ENCODE assay signal across 24 cellular contexts in the genomic region with DNA sequence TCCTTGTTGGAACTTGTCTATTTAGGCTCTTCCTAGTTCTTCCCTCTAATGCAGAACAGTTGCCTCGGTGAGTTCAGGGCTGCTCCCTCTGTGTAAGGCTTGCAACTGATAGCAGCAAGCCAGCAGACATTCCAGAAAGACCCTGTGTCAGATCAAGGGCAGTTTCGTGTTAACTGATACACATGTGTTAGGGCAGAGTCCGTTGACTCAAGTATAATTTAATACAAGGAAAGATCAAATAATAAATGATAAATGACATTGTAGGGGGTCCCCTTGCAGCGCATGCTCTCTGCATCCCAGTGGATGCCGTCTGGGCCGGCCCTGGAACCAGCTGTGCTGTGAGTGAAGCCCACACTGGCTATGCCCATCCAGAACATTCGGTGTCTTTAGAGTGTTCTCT.
"Had no signal": no experiment of that assay in that cellular context is flagged by ENCODE, and none has a peak within 500 bp of the region (broad histone marks: within the 10 kb centered on the region; RNA-seq: fewer than 3 reads in every experiment).

No MANE protein-coding gene starts in this region.

- H3K27ac ChIP-seq: cardiac muscle cell, left ventricle myocardium inferior, neutrophil, ovary, psoas muscle, thyroid gland, upper lobe of right lung had no signal

- H3K36me3 Mint-ChIP-seq: activated CD4-positive, alpha-beta memory T cell treated with anti-CD3 and anti-CD28 coated beads for 36 hours; activated naive CD8-positive, alpha-beta T cell treated with anti-CD3 and anti-CD28 coated beads, Interleukin-2, amount 10 ng/mL, durations not matched to agents 7 days and 5 days; mesothelial cell of epicardium; natural killer cell treated with Interleukin-12 subunit alpha and Interleukin-12 subunit beta and Interleukin-15 and Interleukin-18, amount 100 ng/mL, for 72 hours had no signal

- H3K27me3 ChIP-seq: ovary, thyroid gland, upper lobe of right lung had no signal

- H3K4me3 Mint-ChIP-seq: activated CD4-positive, alpha-beta memory T cell treated with anti-CD3 and anti-CD28 coated beads for 36 hours; activated naive CD4-positive, alpha-beta T cell treated with anti-CD3 and anti-CD28 coated beads for 36 hours; activated naive CD8-positive, alpha-beta T cell treated with anti-CD3 and anti-CD28 coated beads, Interleukin-2, amount 10 ng/mL, durations not matched to agents 7 days and 5 days; mesothelial cell of epicardium; natural killer cell treated with Interleukin-12 subunit alpha and Interleukin-12 subunit beta and Interleukin-15 and Interleukin-18, amount 100 ng/mL, for 72 hours; stimulated activated naive CD8-positive, alpha-beta T cell treated with anti-CD3 and anti-CD28 coated beads, Interleukin-15, Interleukin-2, amounts not matched to agents 100 ng/mL and 50 ng/mL, for 24 hours had no signal

- H3K4me3 ChIP-seq: cardiac muscle cell, left ventricle myocardium inferior, ovary, psoas muscle, thyroid gland, upper lobe of right lung had no signal

- DNase-seq: activated CD4-positive, alpha-beta memory T cell treated with anti-CD3 and anti-CD28 coated beads for 36 hours; activated CD4-positive, alpha-beta T cell treated with anti-CD3 and anti-CD28 coated beads for 48 hours; activated naive CD4-positive, alpha-beta T cell treated with anti-CD3 and anti-CD28 coated beads for 36 hours; activated naive CD8-positive, alpha-beta T cell treated with anti-CD3 and anti-CD28 coated beads, Interleukin-2, amount 10 ng/mL, durations not matched to agents 7 days and 5 days; activated T-cell treated with anti-CD3 and anti-CD28 coated beads, Interleukin-2, amount 50 U/mL, for 48 hours; amniotic stem cell; effector CD4-positive, alpha-beta T cell; erythroblast; foreskin fibroblast; kidney glomerular epithelial cell; left ventricle myocardium inferior; ovary; psoas muscle; right cardiac atrium; stimulated activated CD4-positive, alpha-beta T cell treated with anti-CD3 and anti-CD28 coated beads, Interleukin-12 subunit alpha, Interleukin-12 subunit beta, amount 100 ng/mL, for 4 hours; stimulated activated CD4-positive, alpha-beta T cell treated with anti-CD3 and anti-CD28 coated beads, Interleukin-4, amount 100 ng/mL, for 4 hours; T-helper 1 cell; thyroid gland; upper lobe of right lung had no signal

- H3K36me3 ChIP-seq: cardiac muscle cell, left ventricle myocardium inferior, neutrophil, ovary, thyroid gland, upper lobe of right lung had no signal

- H3K9me3 ChIP-seq: left ventricle myocardium inferior, neutrophil, ovary, psoas muscle, thyroid gland, upper lobe of right lung had no signal

- H3K4me1 Mint-ChIP-seq: activated naive CD8-positive, alpha-beta T cell treated with anti-CD3 and anti-CD28 coated beads, Interleukin-2, amount 10 ng/mL, durations not matched to agents 7 days and 5 days had no signal

- ATAC-seq: natural killer cell treated with Interleukin-12 subunit alpha and Interleukin-12 subunit beta and Interleukin-15 and Interleukin-18, amount 100 ng/mL, for 72 hours; psoas muscle; right cardiac atrium; upper lobe of right lung had no signal

- H3K27ac Mint-ChIP-seq: activated CD4-positive, alpha-beta memory T cell treated with anti-CD3 and anti-CD28 coated beads for 36 hours; activated naive CD4-positive, alpha-beta T cell treated with anti-CD3 and anti-CD28 coated beads for 36 hours; activated naive CD8-positive, alpha-beta T cell treated with anti-CD3 and anti-CD28 coated beads, Interleukin-2, amount 10 ng/mL, durations not matched to agents 7 days and 5 days; mesothelial cell of epicardium; natural killer cell treated with Interleukin-12 subunit alpha and Interleukin-12 subunit beta and Interleukin-15 and Interleukin-18, amount 100 ng/mL, for 72 hours; stimulated activated naive CD8-positive, alpha-beta T cell treated with anti-CD3 and anti-CD28 coated beads, Interleukin-15, Interleukin-2, amounts not matched to agents 100 ng/mL and 50 ng/mL, for 24 hours had no signal

- H3K9me3 Mint-ChIP-seq: activated CD4-positive, alpha-beta memory T cell treated with anti-CD3 and anti-CD28 coated beads for 36 hours; activated naive CD4-positive, alpha-beta T cell treated with anti-CD3 and anti-CD28 coated beads for 36 hours; activated naive CD8-positive, alpha-beta T cell treated with anti-CD3 and anti-CD28 coated beads, Interleukin-2, amount 10 ng/mL, durations not matched to agents 7 days and 5 days; mesothelial cell of epicardium; natural killer cell treated with Interleukin-12 subunit alpha and Interleukin-12 subunit beta and Interleukin-15 and Interleukin-18, amount 100 ng/mL, for 72 hours; stimulated activated naive CD8-positive, alpha-beta T cell treated with anti-CD3 and anti-CD28 coated beads, Interleukin-15, Interleukin-2, amounts not matched to agents 100 ng/mL and 50 ng/mL, for 24 hours had no signal
